ENCODE assay signal across 17 cellular contexts in the genomic region with DNA sequence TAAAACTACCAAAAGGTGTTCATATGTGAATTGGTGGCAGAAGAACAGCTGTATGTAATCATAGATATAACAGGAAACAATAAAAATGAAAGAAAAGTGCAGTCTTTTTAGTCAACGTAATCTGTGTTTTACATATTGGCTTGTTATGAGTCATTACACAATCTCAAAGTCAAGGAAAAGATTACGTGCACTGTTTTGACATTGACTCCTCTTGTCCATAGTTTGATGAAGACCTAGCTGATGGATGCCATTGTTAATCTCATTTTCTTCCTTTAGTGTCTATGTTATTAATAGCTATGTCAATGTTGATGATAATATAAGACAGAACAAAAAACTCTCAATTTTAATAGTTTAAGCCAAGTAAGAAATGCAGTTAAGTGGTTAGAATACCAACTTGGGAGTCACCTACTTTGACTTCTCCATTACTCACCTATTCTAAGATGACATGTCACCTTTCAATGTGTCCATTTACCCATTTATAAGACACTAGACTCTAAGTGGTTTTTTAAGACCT.
DNase-seq lines count a peak whose midpoint lies in the region; ATAC-seq and TF ChIP-seq lines count a peak whose summit lies in the region.
"Had no signal": no experiment of that assay in that cellular context is flagged by ENCODE, and none has a peak within 500 bp of the region (broad histone marks: within the 10 kb centered on the region; RNA-seq: fewer than 3 reads in every experiment).

No MANE protein-coding gene starts in this region.

- peak overlapping the region; percentile 38 to 85 (median 76) for H3K4me3 Mint-ChIP-seq in CD4-positive, CD25-positive, alpha-beta regulatory T cell
- H3K4me3 Mint-ChIP-seq in activated T-helper 2 cell treated with anti-CD3 and anti-CD28 coated beads, Interferon-gamma antibody, Interleukin-2, Interleukin-4, amounts not matched to agents 10 μg/mL and 5 μg/mL and 100 μg/mL, durations not matched to agents 14 hours and 24 hours and 36 hours (ENCODE audit: low read depth): no peak overlapping the region
- no peak overlapping the region for H3K4me3 Mint-ChIP-seq in CD14-positive monocyte

- H3K27me3 Mint-ChIP-seq in CD4-positive, CD25-positive, alpha-beta regulatory T cell: no peaks in the 10 kb centered on the region
- H3K27me3 Mint-ChIP-seq in activated T-helper 2 cell treated with anti-CD3 and anti-CD28 coated beads, Interferon-gamma antibody, Interleukin-2, Interleukin-4, amounts not matched to agents 10 μg/mL and 5 μg/mL and 100 μg/mL, durations not matched to agents 14 hours and 24 hours and 36 hours (ENCODE audit: low read depth): no peaks in the 10 kb centered on the region
- H3K27me3 Mint-ChIP-seq in CD14-positive monocyte (ENCODE audit: low read depth in 3 of 3): peaks cover 0 to 2% (median 0%) of the 10 kb centered on the region in 3 donors

- peaks cover 21% of the 10 kb centered on the region for H3K4me1 ChIP-seq in CD4-positive, CD25-positive, alpha-beta regulatory T cell (ENCODE audit: control insufficient read depth, insufficient read depth, low read length, poor library complexity, severe bottlenecking)
- no peaks in the 10 kb centered on the region for H3K4me1 ChIP-seq in foreskin keratinocyte
- H3K4me1 ChIP-seq: uterus had no signal

- H3K9me3 ChIP-seq in CD4-positive, CD25-positive, alpha-beta regulatory T cell (ENCODE audit: control insufficient read depth in 2 of 2, low read length in 2 of 2): no peaks in the 10 kb centered on the region
- H3K9me3 ChIP-seq: uterus had no signal

- peaks cover 5% of the 10 kb centered on the region for H3K36me3 Mint-ChIP-seq in CD4-positive, CD25-positive, alpha-beta regulatory T cell
- peaks cover 2% of the 10 kb centered on the region for H3K36me3 Mint-ChIP-seq in activated T-helper 2 cell treated with anti-CD3 and anti-CD28 coated beads, Interferon-gamma antibody, Interleukin-2, Interleukin-4, amounts not matched to agents 10 μg/mL and 5 μg/mL and 100 μg/mL, durations not matched to agents 14 hours and 24 hours and 36 hours (ENCODE audit: low read depth)
- H3K36me3 Mint-ChIP-seq in CD14-positive monocyte: peaks cover 0 to 5% of the 10 kb centered on the region in 2 donors

- peak overlapping the region; percentile 76 to 83 (median 77) for H3K27ac Mint-ChIP-seq in CD4-positive, CD25-positive, alpha-beta regulatory T cell
- H3K27ac Mint-ChIP-seq in activated T-helper 2 cell treated with anti-CD3 and anti-CD28 coated beads, Interferon-gamma antibody, Interleukin-2, Interleukin-4, amounts not matched to agents 10 μg/mL and 5 μg/mL and 100 μg/mL, durations not matched to agents 14 hours and 24 hours and 36 hours: peak overlapping the region; percentile 62
- H3K27ac Mint-ChIP-seq in CD14-positive monocyte: no peak overlapping the region

- H3K4me3 ChIP-seq in CD4-positive, CD25-positive, alpha-beta regulatory T cell (ENCODE audit: low read depth, low read length): peak overlapping the region; percentile 72
- H3K4me3 ChIP-seq: BLaER1 treated with 17β-estradiol and CSF1 and Interleukin-3, amounts not matched to agents 10 nM and 100 nM; lung; uterus had no signal

- no peak for TF ChIP-seq CTCF in foreskin keratinocyte (conservative IDR thresholded peaks at IDR 0.05)
- no peak for TF ChIP-seq CTCF in CD14-positive monocyte (IDR thresholded peaks at IDR 0.05)

- H3K27ac ChIP-seq in CD4-positive, CD25-positive, alpha-beta regulatory T cell (ENCODE audit: insufficient read depth, low read length, poor library complexity, severe bottlenecking): peak overlapping the region; percentile 68
- H3K27ac ChIP-seq in foreskin keratinocyte: no peak overlapping the region
- H3K27ac ChIP-seq: BLaER1 treated with 17β-estradiol and CSF1 and Interleukin-3, amounts not matched to agents 10 nM and 100 nM; uterus had no signal

- peak in 2 of 3 donors; percentile 60 to 81 for DNase-seq in CD4-positive, CD25-positive, alpha-beta regulatory T cell
- no peak for DNase-seq in activated T-helper 2 cell treated with anti-CD3 and anti-CD28 coated beads, Interferon-gamma antibody, Interleukin-2, Interleukin-4, amounts not matched to agents 10 μg/mL and 5 μg/mL and 100 μg/mL, durations not matched to agents 14 hours and 24 hours and 36 hours (ENCODE audit: low spot score)
- no peak for DNase-seq in NCI-H446 treated with DMSO at 0.1 percent for 48 hours (lab: John Stamatoyannopoulos, UW)
- DNase-seq in medulla oblongata (ENCODE audit: extremely low spot score): no peak
- no peak for DNase-seq in foreskin keratinocyte
- no peak for DNase-seq in CD14-positive monocyte (ENCODE audit: low spot score)
- DNase-seq: activated gamma-delta T cell treated with Interleukin-2 at 50 U/mL for 16 hours, dermis blood vessel endothelial cell, glutamatergic neuron, H9, NCI-H1436, retina, uterus had no signal

- H3K9me3 Mint-ChIP-seq in CD4-positive, CD25-positive, alpha-beta regulatory T cell: peaks cover 0 to 4% (median 0%) of the 10 kb centered on the region in 7 donors
- H3K9me3 Mint-ChIP-seq in activated T-helper 2 cell treated with anti-CD3 and anti-CD28 coated beads, Interferon-gamma antibody, Interleukin-2, Interleukin-4, amounts not matched to agents 10 μg/mL and 5 μg/mL and 100 μg/mL, durations not matched to agents 14 hours and 24 hours and 36 hours: peaks cover 15% of the 10 kb centered on the region
- peaks cover 3 to 11% (median 6%) of the 10 kb centered on the region in 7 donors for H3K9me3 Mint-ChIP-seq in CD14-positive monocyte

- peak; percentile 92 to 94 for ATAC-seq in CD4-positive, CD25-positive, alpha-beta regulatory T cell (ENCODE audit: low read depth in 2 of 2)
- ATAC-seq in GM18858 (IDR thresholded peaks at IDR 0.05; ENCODE audit: unreplicated experiment) (peak; percentile 72), HG03060 (IDR thresholded peaks at IDR 0.05; ENCODE audit: low read depth, unreplicated experiment) (peak; percentile 79), foreskin keratinocyte (no peak)

- H3K4me1 Mint-ChIP-seq in CD4-positive, CD25-positive, alpha-beta regulatory T cell: peaks cover 6 to 35% (median 29%) of the 10 kb centered on the region in 4 donors
- peaks cover 24% of the 10 kb centered on the region for H3K4me1 Mint-ChIP-seq in activated T-helper 2 cell treated with anti-CD3 and anti-CD28 coated beads, Interferon-gamma antibody, Interleukin-2, Interleukin-4, amounts not matched to agents 10 μg/mL and 5 μg/mL and 100 μg/mL, durations not matched to agents 14 hours and 24 hours and 36 hours (ENCODE audit: low read depth)
- peaks cover 5% of the 10 kb centered on the region for H3K4me1 Mint-ChIP-seq in CD14-positive monocyte

- intact Hi-C loops in activated T-helper 2 cell treated with anti-CD3 and anti-CD28 coated beads, Interferon-gamma antibody, Interleukin-2, Interleukin-4, amounts not matched to agents 10 μg/mL and 5 μg/mL and 100 μg/mL, durations not matched to agents 14 hours and 24 hours and 36 hours (cut with micrococcal nuclease): loop anchor here (1.0 to 5.0 kb wide), 6 partner anchors 10 to 107 kb away; no protein-coding TSS in a partner anchor
- intact Hi-C loops in CD14-positive monocyte (cut with micrococcal nuclease): no loop called here

- H3K36me3 ChIP-seq in CD4-positive, CD25-positive, alpha-beta regulatory T cell (ENCODE audit: control insufficient read depth, insufficient read depth, low read length): no peaks in the 10 kb centered on the region
- H3K36me3 ChIP-seq: BLaER1 treated with 17β-estradiol and CSF1 and Interleukin-3, amounts not matched to agents 10 nM and 100 nM; uterus had no signal

- H3K27me3 ChIP-seq in CD4-positive, CD25-positive, alpha-beta regulatory T cell (ENCODE audit: control insufficient read depth, insufficient read depth, low read length): no peaks in the 10 kb centered on the region
- no peaks in the 10 kb centered on the region for H3K27me3 ChIP-seq in foreskin keratinocyte
- H3K27me3 ChIP-seq: BLaER1 treated with 17β-estradiol and CSF1 and Interleukin-3, amounts not matched to agents 10 nM and 100 nM; uterus had no signal

Comparison
In these comparisons a context has a peak if more than half of its experiments do, and no peak if none do; other contexts are left out.
1. DNase-seq: peak in CD4-positive, CD25-positive, alpha-beta regulatory T cell (2 of 3); none in activated T-helper 2 cell treated with anti-CD3 and anti-CD28 coated beads, Interferon-gamma antibody, Interleukin-2, Interleukin-4, amounts not matched to agents 10 μg/mL and 5 μg/mL and 100 μg/mL, durations not matched to agents 14 hours and 24 hours and 36 hours (single experiment), NCI-H446 treated with DMSO at 0.1 percent for 48 hours (single experiment), medulla oblongata (single experiment), foreskin keratinocyte (0 of 2) and CD14-positive monocyte (single experiment).
2. H3K27ac Mint-ChIP-seq: peak in CD4-positive, CD25-positive, alpha-beta regulatory T cell (3 of 3) and activated T-helper 2 cell treated with anti-CD3 and anti-CD28 coated beads, Interferon-gamma antibody, Interleukin-2, Interleukin-4, amounts not matched to agents 10 μg/mL and 5 μg/mL and 100 μg/mL, durations not matched to agents 14 hours and 24 hours and 36 hours (single experiment); none in CD14-positive monocyte (0 of 7).
3. H3K4me3 Mint-ChIP-seq: peak in CD4-positive, CD25-positive, alpha-beta regulatory T cell (4 of 4); none in activated T-helper 2 cell treated with anti-CD3 and anti-CD28 coated beads, Interferon-gamma antibody, Interleukin-2, Interleukin-4, amounts not matched to agents 10 μg/mL and 5 μg/mL and 100 μg/mL, durations not matched to agents 14 hours and 24 hours and 36 hours (single experiment) and CD14-positive monocyte (0 of 2).